7 cellular contexts compared by ENCODE assay signal in the genomic region with DNA sequence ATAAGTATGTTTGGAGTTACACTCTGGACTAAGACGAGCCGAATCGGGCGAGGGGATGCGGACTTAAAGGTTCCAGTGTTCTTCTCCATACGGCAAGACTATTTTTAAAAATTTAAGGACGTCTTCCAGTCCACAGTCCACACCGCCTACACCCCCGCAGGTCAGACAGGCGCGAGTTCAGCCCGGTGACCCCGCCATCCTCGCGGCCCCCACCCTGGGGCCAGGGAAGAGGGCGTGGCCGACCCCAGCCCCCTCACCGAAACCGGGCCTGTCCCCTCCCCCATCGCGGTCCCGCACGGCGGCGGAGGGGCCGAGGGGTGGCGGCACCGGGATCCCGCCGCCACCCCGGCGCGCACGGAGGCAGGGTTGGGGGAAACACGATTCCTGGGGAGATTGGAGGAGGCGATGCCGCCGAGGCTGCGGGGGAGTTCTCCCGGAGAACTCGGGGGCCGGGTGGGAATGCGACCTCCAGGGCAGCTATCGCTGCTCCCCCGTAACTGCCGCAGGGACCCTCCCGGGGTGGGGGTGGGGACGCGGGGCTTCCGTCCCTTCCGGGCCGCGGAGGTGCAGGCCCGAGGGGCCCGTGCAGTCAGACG. TPM values are rescaled to one million over a fixed set of nuclear protein-coding genes. Genes with fewer than 3 reads are reported as not detected.
A peak's percentile ranks its signal among the peaks of the same experiment; 100 is the strongest.
DNase-seq lines count a peak whose midpoint lies in the region; ATAC-seq and TF ChIP-seq lines count a peak whose summit lies in the region.

No MANE protein-coding gene starts in this region.

- WGBS in mesendoderm (ENCODE audit: extremely low coverage, insufficient coverage, low lambda C conversion rate) = no CpG with 5 or more reads among the region's 56 CpGs

- peak overlapping the region; percentile 27 for H2BK5ac ChIP-seq in mesendoderm (ENCODE audit: low read length)

- H2AK5ac ChIP-seq in mesendoderm (ENCODE audit: low read length) = no peak overlapping the region

- H2BK15ac ChIP-seq in mesendoderm (replicated peaks; ENCODE audit: low read depth) = peak overlapping the region; percentile 10

- H3K27ac ChIP-seq in HL-60 (replicated peaks) (no peak overlapping the region), caudate nucleus (ENCODE audit: low read depth, low read length) (peak overlapping the region; percentile 36), mesendoderm (ENCODE audit: low read depth, low read length) (peak overlapping the region; percentile 94)

- H3K4me3 ChIP-seq in HL-60 (replicated peaks; ENCODE audit: insufficient read depth, low read length) (peak overlapping the region; percentile 63), mesendoderm (ENCODE audit: low read length) (peak overlapping the region; percentile 38)

- DNase-seq in HL-60 (ENCODE audit: low read depth in 1 of 2, low spot score in 1 of 2) (no peak), caudate nucleus (lab: John Stamatoyannopoulos, UW) (peak in 3 of 61 donors; percentile 28 to 69 (median 58)), mesendoderm (peak; percentile 41), NCI-H82 treated with DMSO at 0.1 percent for 48 hours (lab: John Stamatoyannopoulos, UW; ENCODE audit: unreplicated experiment) (no peak)

- H3K79me1 ChIP-seq in mesendoderm (ENCODE audit: low read length) = no peaks in the 10 kb centered on the region

- peak overlapping the region; percentile 98 for H3K18ac ChIP-seq in mesendoderm (ENCODE audit: low read length)

- H3K4ac ChIP-seq in mesendoderm (ENCODE audit: low read depth, low read length) = peak overlapping the region; percentile 99

- H3K27me3 ChIP-seq in HL-60 (ENCODE audit: insufficient read depth, poor library complexity, severe bottlenecking) = peaks cover 8% of the 10 kb centered on the region
- no peaks in the 10 kb centered on the region for H3K27me3 ChIP-seq in mesendoderm (ENCODE audit: insufficient read depth, low read length, poor library complexity)

- peak overlapping the region; percentile 83 for H4K8ac ChIP-seq in mesendoderm (ENCODE audit: low read depth, low read length)

- no peaks in the 10 kb centered on the region for H3K79me2 ChIP-seq in mesendoderm (ENCODE audit: control insufficient read depth, insufficient read depth, low read length)

- no peak overlapping the region for H4K5ac ChIP-seq in mesendoderm (ENCODE audit: low read length)

- H3K4me1 ChIP-seq in mesendoderm (ENCODE audit: control insufficient read depth, low read depth, low read length) = peaks cover 11% of the 10 kb centered on the region

- H3K23ac ChIP-seq in mesendoderm (ENCODE audit: low read length) = no peak overlapping the region

- H2BK120ac ChIP-seq in mesendoderm (ENCODE audit: low read depth, low read length) = peak overlapping the region; percentile 89

- no peak for TF ChIP-seq CTCF in HL-60 (IDR thresholded peaks at IDR 0.05; ENCODE audit: insufficient read depth, low read length)

- peak overlapping the region; percentile 94 for H3K56ac ChIP-seq in mesendoderm (ENCODE audit: low read length)

- no peaks in the 10 kb centered on the region for H3K36me3 ChIP-seq in mesendoderm (ENCODE audit: control insufficient read depth, insufficient read depth, low read length)

- H3K9ac ChIP-seq in mesendoderm (ENCODE audit: low read length) = peak overlapping the region; percentile 78

- H3K4me2 ChIP-seq in mesendoderm (ENCODE audit: low read length) = peak overlapping the region; percentile 75

- peak; percentile 5 for ATAC-seq in GM19455 (IDR thresholded peaks at IDR 0.05; ENCODE audit: unreplicated experiment)
- ATAC-seq in HG03175 (IDR thresholded peaks at IDR 0.05; ENCODE audit: unreplicated experiment) = no peak
- ATAC-seq in GM19351 (IDR thresholded peaks at IDR 0.05; ENCODE audit: unreplicated experiment) = no peak

RNA-seq across cellular contexts. Expression of a gene that starts 24.6 kb away (rescaled TPM):
- 25.8 TPM for polyA plus RNA-seq in mesendoderm (2013, experiment 1 of 2)
- 23.8 TPM for polyA plus RNA-seq in mesendoderm (2013, experiment 2 of 2)
